28 cellular contexts compared by ENCODE assay signal in genomic region chr2:236205867-236206645, GRCh38. TPM values are rescaled to one million over a fixed set of nuclear protein-coding genes. Genes with fewer than 3 reads are reported as not detected.
DNase-seq lines count a peak whose midpoint lies in the region; FAIRE-seq and TF ChIP-seq lines count a peak whose summit lies in the region.
"Had no signal": no experiment of that assay in that cellular context is flagged by ENCODE, and none has a peak within 500 bp of the region (broad histone marks: within the 10 kb centered on the region; RNA-seq: fewer than 3 reads in every experiment).

No MANE protein-coding gene starts in this region.

- TF ChIP-seq POLR2A in endothelial cell of umbilical vein (IDR thresholded peaks at IDR 0.05; ENCODE audit: low read depth, low read length) = no peak

- dilution Hi-C loops in endothelial cell of umbilical vein (cut with MboI; ENCODE audit: extremely low pct_ligation_motif_present, low sequenced_read_pairs) = no loop called here

- H3K4me2 ChIP-seq in endothelial cell of umbilical vein (ENCODE audit: insufficient read depth, low read length) (no peak overlapping the region), osteoblast (ENCODE audit: insufficient read depth, low read length) (no peak overlapping the region)

- CTCF ChIA-PET in endothelial cell of umbilical vein (lab: Charles Lee) = interaction anchor here (1.4 to 2.4 kb wide), 2 partner anchors 25 to 427 kb away, joined by 3 to 5 read pairs; no protein-coding TSS in a partner anchor

- H2AFZ ChIP-seq in endothelial cell of umbilical vein (ENCODE audit: low read depth, low read length) (peak overlapping the region; percentile 63), osteoblast (ENCODE audit: low read length) (no peak overlapping the region)

- H3K4me3 ChIP-seq in endothelial cell of umbilical vein (replicated peaks in 1 of 3; ENCODE audit: insufficient read depth in 1 of 3, low read depth in 1 of 3, low read length in 3 of 3) (no peak overlapping the region), osteoblast (ENCODE audit: insufficient read depth, low read length) (no peak overlapping the region)
- H3K4me3 ChIP-seq: SK-N-MC had no signal

- H3K9me3 ChIP-seq in endothelial cell of umbilical vein (replicated peaks; ENCODE audit: control insufficient read depth, insufficient read depth, low read length) (no peaks in the 10 kb centered on the region), osteoblast (ENCODE audit: low read depth, low read length) (no peaks in the 10 kb centered on the region)

- FAIRE-seq in endothelial cell of umbilical vein (lab: Jason Lieb, UNC) = peak; percentile 63

- no TSS peak for BruUV-seq in endothelial cell of umbilical vein (replicated peaks; lab: Mats Ljungman, UMichigan)

- intact Hi-C loops in endothelial cell of umbilical vein (cut with micrococcal nuclease) = loop anchor here (2.0 kb wide), 1 partner anchor 25 kb away; no protein-coding TSS in a partner anchor

- H3K9me1 ChIP-seq in endothelial cell of umbilical vein (replicated peaks; ENCODE audit: control insufficient read depth, extremely low read depth, insufficient read depth, low read length) = no peaks in the 10 kb centered on the region

- H3K27me3 ChIP-seq in endothelial cell of umbilical vein (ENCODE audit: control insufficient read depth in 2 of 2, insufficient read depth in 2 of 2, low read length in 2 of 2) (no peaks in the 10 kb centered on the region), osteoblast (ENCODE audit: insufficient read depth, low read length) (no peaks in the 10 kb centered on the region)

- H3K4me1 ChIP-seq in endothelial cell of umbilical vein (ENCODE audit: control insufficient read depth, extremely low read depth, insufficient read depth, low read length) (peaks cover 14% of the 10 kb centered on the region), osteoblast (ENCODE audit: insufficient read depth, low read length) (no peaks in the 10 kb centered on the region)

- H3K36me3 ChIP-seq in endothelial cell of umbilical vein (ENCODE audit: control insufficient read depth in 2 of 2, extremely low read depth in 1 of 2, insufficient read depth in 2 of 2, low read length in 2 of 2) (no peaks in the 10 kb centered on the region), osteoblast (ENCODE audit: insufficient read depth, low read length) (no peaks in the 10 kb centered on the region)

- peak overlapping the region; percentile 49 for H3K27ac ChIP-seq in endothelial cell of umbilical vein (ENCODE audit: insufficient read depth, low read depth, low read length)
- no peak overlapping the region for H3K27ac ChIP-seq in osteoblast (ENCODE audit: low read depth, low read length)
- H3K27ac ChIP-seq: C4-2B, SK-N-MC had no signal

- H3K79me2 ChIP-seq in endothelial cell of umbilical vein (ENCODE audit: control insufficient read depth, insufficient read depth, low read length) (no peaks in the 10 kb centered on the region), osteoblast (ENCODE audit: insufficient read depth, low read length) (no peaks in the 10 kb centered on the region)

- H3K9ac ChIP-seq in endothelial cell of umbilical vein (replicated peaks; ENCODE audit: extremely low read depth, insufficient read depth, low read length) = no peak overlapping the region

- DNase-seq in COLO829 (ENCODE audit: low spot score) (peak; percentile 6), M059J (ENCODE audit: low read depth) (peak; percentile 16), endothelial cell of umbilical vein (ENCODE audit: low read depth, low spot score) (peak; percentile 60), kidney tubule cell (ENCODE audit: low spot score) (peak; percentile 19), cerebellar cortex (ENCODE audit: low spot score) (no peak), middle frontal gyrus (ENCODE audit: extremely low spot score, low spot score) (no peak), osteoblast (ENCODE audit: insufficient read length, low spot score, missing footprints) (no peak)
- DNase-seq: CD8-positive, alpha-beta memory T cell; DMS53; EL; GF-D8; H9; Karpas-422; NCI-H1048; NCI-H1436; NCI-H187 treated with DMSO at 0.1 percent for 48 hours; NCI-H2107; NCI-H446 treated with DMSO at 0.1 percent for 48 hours; NCI-H526 treated with DMSO at 0.1 percent for 48 hours; RPMI8226; SHP77; SW 1271 had no signal

- POLR2A ChIA-PET in endothelial cell of umbilical vein (lab: Charles Lee) = no interaction called here

- H4K20me1 ChIP-seq in endothelial cell of umbilical vein (replicated peaks; ENCODE audit: control insufficient read depth, extremely low read depth, insufficient read depth, low read length) = no peaks in the 10 kb centered on the region
- H4K20me1 ChIP-seq in osteoblast (ENCODE audit: insufficient read depth, low read length) = no peaks in the 10 kb centered on the region

- TF ChIP-seq CTCF in endothelial cell of umbilical vein (IDR thresholded peaks at IDR 0.05; ENCODE audit: extremely low read depth in 1 of 2, insufficient read depth in 1 of 2, low read depth in 1 of 2, low read length in 2 of 2) (no peak), osteoblast (IDR thresholded peaks at IDR 0.05; ENCODE audit: extremely low read depth, low read depth, low read length) (no peak)

TF ChIP-seq in endothelial cell of umbilical vein, 7 proteins besides CTCF, POLR2A, EP300 and RAD21:
- TF ChIP-seq JUN (IDR thresholded peaks at IDR 0.05; ENCODE audit: borderline replicate concordance, insufficient read depth, insufficient read length, low read depth) (peak; percentile 36), MAX (IDR thresholded peaks at IDR 0.05; ENCODE audit: insufficient read depth, insufficient read length) (no peak)

RNA-seq across cellular contexts. Expression of gene GBX2, which starts 37.9 kb away (rescaled TPM):
- total RNA-seq in M059J (2014; rRNA removed; shearing (Covaris generic)) = 0.96 and 6.6 TPM in 2 replicates
- 3.6 TPM in 2 replicates for total RNA-seq in endothelial cell of umbilical vein
- polyA plus RNA-seq in endothelial cell of umbilical vein = 2.4 and 3.0 TPM in 2 replicates
- 3.8 and 4.8 TPM in 2 replicates for polyA plus RNA-seq in endothelial cell of umbilical vein (2011; cell fraction: cytosol; rRNA removed)
- polyA plus RNA-seq in endothelial cell of umbilical vein (2011; cell fraction: nucleus; rRNA removed) = 2.5 and 3.5 TPM in 2 replicates
- polyA plus RNA-seq in endothelial cell of umbilical vein (2012) = 6.0 and 9.7 TPM in 2 replicates
- 0.80 and 2.0 TPM in 2 replicates for polyA minus RNA-seq in endothelial cell of umbilical vein
- polyA minus RNA-seq in endothelial cell of umbilical vein (2011; cell fraction: cytosol; rRNA and poly(A)+ RNA removed) = 0.82 TPM
- 1.6 and 3.2 TPM in 2 replicates for polyA minus RNA-seq in endothelial cell of umbilical vein (2011; cell fraction: nucleus; rRNA and poly(A)+ RNA removed)
- total RNA-seq in osteoblast = not detected in 2 replicates
- total RNA-seq: CD8-positive, alpha-beta memory T cell; MCF 10A had no signal
- polyA plus RNA-seq: AG04450; CD8-positive, alpha-beta memory T cell; IgD-negative memory B cell had no signal

RNA-seq across cellular contexts. Expression of gene ASB18, which starts 58.1 kb away (rescaled TPM):
- 0.30 TPM in 1 of 2 replicates, not detected in the other for total RNA-seq in M059J (2014; rRNA removed; shearing (Covaris generic))
- total RNA-seq in endothelial cell of umbilical vein (not detected in 2 replicates), osteoblast (under 0.01 TPM in 1 of 2 replicates, not detected in the other)
- not detected in 2 replicates for polyA plus RNA-seq in endothelial cell of umbilical vein
- not detected in 2 replicates for polyA plus RNA-seq in endothelial cell of umbilical vein (2011; cell fraction: cytosol; rRNA removed)
- polyA plus RNA-seq in endothelial cell of umbilical vein (2011; cell fraction: nucleus; rRNA removed) = not detected in 2 replicates
- 0.32 TPM in 1 of 2 replicates, not detected in the other for polyA plus RNA-seq in endothelial cell of umbilical vein (2012)
- polyA minus RNA-seq in endothelial cell of umbilical vein = not detected in 2 replicates
- not detected for polyA minus RNA-seq in endothelial cell of umbilical vein (2011; cell fraction: cytosol; rRNA and poly(A)+ RNA removed)
- polyA minus RNA-seq in endothelial cell of umbilical vein (2011; cell fraction: nucleus; rRNA and poly(A)+ RNA removed) = not detected in 2 replicates
- total RNA-seq: A172; CD8-positive, alpha-beta memory T cell; H9; MCF 10A had no signal
- polyA plus RNA-seq: AG04450; CD8-positive, alpha-beta memory T cell; IgD-negative memory B cell had no signal

Comparison
In these comparisons a context has a peak if more than half of its experiments do, and no peak if none do; other contexts are left out.
1. DNase-seq: peak in COLO829 (single experiment), M059J (single experiment), endothelial cell of umbilical vein (single experiment) and kidney tubule cell (single experiment); none in cerebellar cortex (single experiment), middle frontal gyrus (single experiment) and osteoblast (single experiment).